ENCODE assay signal across 11 cellular contexts in the genomic region with DNA sequence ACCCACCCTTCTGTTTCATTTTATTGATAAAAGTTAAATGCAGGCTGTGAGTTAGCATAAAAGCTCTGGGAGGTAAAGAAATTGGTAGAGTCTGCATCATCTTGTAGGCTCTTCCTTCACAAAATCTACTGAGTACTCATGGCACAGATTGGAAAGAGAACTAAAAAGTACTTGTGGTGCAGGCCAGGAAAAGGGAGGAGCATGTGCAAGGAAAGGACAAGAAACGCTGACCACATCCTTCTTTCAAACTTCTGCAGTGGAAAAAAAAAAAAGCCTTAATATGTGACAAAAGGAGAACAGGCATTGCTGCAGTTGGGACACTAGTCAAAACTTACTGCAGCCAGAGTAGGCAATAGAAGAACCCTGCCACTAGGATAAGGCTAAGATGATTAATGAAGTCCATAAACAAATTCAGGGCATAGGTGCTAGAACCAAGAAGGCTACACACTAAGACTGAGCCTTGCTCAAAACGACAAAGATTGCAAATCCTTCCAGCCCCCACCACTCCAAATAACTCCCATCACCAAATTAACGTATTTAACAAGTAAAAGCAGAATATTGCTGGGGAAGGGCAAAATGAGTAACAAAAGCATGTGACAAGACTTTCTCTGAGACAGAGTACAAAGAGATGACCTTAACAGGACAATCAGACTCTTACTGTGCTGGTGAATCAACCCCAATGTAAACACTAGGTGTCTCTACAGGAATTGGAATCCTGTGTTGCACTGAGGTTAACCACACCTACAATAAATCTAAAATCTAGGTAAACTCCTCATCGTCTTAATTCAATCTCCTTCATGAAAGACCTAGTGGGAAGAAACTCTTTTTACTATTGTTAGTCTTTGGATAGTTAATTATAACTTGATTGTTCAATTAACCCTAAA.
A peak's percentile ranks its signal among the peaks of the same experiment; 100 is the strongest.
DNase-seq lines count a peak whose midpoint lies in the region; ATAC-seq, FAIRE-seq and TF ChIP-seq lines count a peak whose summit lies in the region.
"Had no signal": no experiment of that assay in that cellular context is flagged by ENCODE, and none has a peak within 500 bp of the region (broad histone marks: within the 10 kb centered on the region; RNA-seq: fewer than 3 reads in every experiment).

No MANE protein-coding gene starts in this region.

- no peaks in the 10 kb centered on the region for H3K79me2 ChIP-seq in OCI-LY3 (ENCODE audit: low read length)

- H3K27ac Mint-ChIP-seq in MCF 10A (ENCODE audit: low read depth, unreplicated experiment) = no peak overlapping the region
- H3K27ac Mint-ChIP-seq: activated CD8-positive, alpha-beta T cell treated with anti-CD3 and anti-CD28 coated beads, Interleukin-2, amount 10 ng/mL, durations not matched to agents 7 days and 5 days had no signal

- H3K36me3 ChIP-seq in breast epithelium = no peaks in the 10 kb centered on the region
- no peaks in the 10 kb centered on the region for H3K36me3 ChIP-seq in OCI-LY3 (replicated peaks; ENCODE audit: low read depth, low read length)

- no peak overlapping the region for H3K4me3 ChIP-seq in breast epithelium
- H3K4me3 ChIP-seq in OCI-LY3 (ENCODE audit: low read length) = no peak overlapping the region

- H3K4me1 Mint-ChIP-seq in MCF 10A (ENCODE audit: insufficient read depth, unreplicated experiment) = peaks cover 5% of the 10 kb centered on the region

- H3K27me3 Mint-ChIP-seq in MCF 10A (ENCODE audit: insufficient read depth, unreplicated experiment) = no peaks in the 10 kb centered on the region

- TF ChIP-seq POLR2A in breast epithelium (IDR thresholded peaks at IDR 0.05) = no peak

- FAIRE-seq in urothelium cell line (lab: Jason Lieb, UNC) = no peak

- H2AFZ ChIP-seq in OCI-LY3 (ENCODE audit: low read depth, low read length) = no peak overlapping the region

- TF ChIP-seq CTCF in MCF 10A (IDR thresholded peaks at IDR 0.05; ENCODE audit: unreplicated experiment) = peak; percentile 37
- TF ChIP-seq CTCF in breast epithelium (IDR thresholded peaks at IDR 0.05) = no peak
- TF ChIP-seq CTCF in OCI-LY3 (IDR thresholded peaks at IDR 0.05; ENCODE audit: low read depth, low read length) = peak; percentile 54
- peak; percentile 73 for TF ChIP-seq CTCF in foreskin keratinocyte (conservative IDR thresholded peaks at IDR 0.05)

- H3K36me3 Mint-ChIP-seq in MCF 10A (ENCODE audit: insufficient read depth, unreplicated experiment) = no peaks in the 10 kb centered on the region

- H3K27me3 ChIP-seq in breast epithelium = no peaks in the 10 kb centered on the region
- no peaks in the 10 kb centered on the region for H3K27me3 ChIP-seq in OCI-LY3 (ENCODE audit: low read depth, low read length)
- no peaks in the 10 kb centered on the region for H3K27me3 ChIP-seq in foreskin keratinocyte

- CTCF ChIA-PET in MCF 10A (lab: Yijun Ruan, JAX) = interaction anchor here (1.1 to 1.5 kb wide), 2 partner anchors 15 to 748 kb away, joined by 4 to 6 read pairs; no protein-coding TSS in a partner anchor

- no peak overlapping the region for H3K4me3 Mint-ChIP-seq in MCF 10A (ENCODE audit: unreplicated experiment)
- H3K4me3 Mint-ChIP-seq: activated CD8-positive, alpha-beta T cell treated with anti-CD3 and anti-CD28 coated beads, Interleukin-2, amount 10 ng/mL, durations not matched to agents 7 days and 5 days had no signal

- no peaks in the 10 kb centered on the region for H4K20me1 ChIP-seq in OCI-LY3 (ENCODE audit: insufficient read depth, low read length)

- H3K9me3 ChIP-seq in breast epithelium (no peaks in the 10 kb centered on the region), OCI-LY3 (ENCODE audit: insufficient read depth, low read length) (no peaks in the 10 kb centered on the region)

- no peak overlapping the region for H3K9ac ChIP-seq in OCI-LY3 (ENCODE audit: low read length)

- H3K4me2 ChIP-seq in OCI-LY3 (ENCODE audit: low read length) = no peak overlapping the region

- POLR2A ChIA-PET in MCF 10A (lab: Yijun Ruan, JAX) = no interaction called here

- H3K9me3 Mint-ChIP-seq in MCF 10A (ENCODE audit: unreplicated experiment) = peaks cover 7% of the 10 kb centered on the region

- H3K27ac ChIP-seq in breast epithelium (no peak overlapping the region), OCI-LY3 (ENCODE audit: low read length) (no peak overlapping the region), foreskin keratinocyte (no peak overlapping the region)

- BruUV-seq in MCF 10A (replicated peaks; lab: Mats Ljungman, UMichigan) = no TSS peak

- H3K4me1 ChIP-seq in breast epithelium = no peaks in the 10 kb centered on the region
- no peaks in the 10 kb centered on the region for H3K4me1 ChIP-seq in OCI-LY3 (ENCODE audit: low read length)
- no peaks in the 10 kb centered on the region for H3K4me1 ChIP-seq in foreskin keratinocyte

- intact Hi-C loops in MCF 10A (cut with micrococcal nuclease) (loop anchor here (2.0 kb wide), 1 partner anchor 1022 kb away; no protein-coding TSS in a partner anchor), breast epithelium (cut with DNase I; ENCODE audit: low total_unique reads) (no loop called here)

- ATAC-seq in foreskin keratinocyte = peak; percentile 62
- ATAC-seq: activated CD8-positive, alpha-beta T cell treated with anti-CD3 and anti-CD28 coated beads, Interleukin-2, amount 10 ng/mL, durations not matched to agents 7 days and 5 days had no signal

- DNase-seq in MCF 10A (ENCODE audit: unreplicated experiment) (peak; percentile 48), breast epithelium (ENCODE audit: low spot score in 2 of 2) (no peak), foreskin keratinocyte (peak in 1 of 2 donors; percentile 59), urothelium cell line (ENCODE audit: low spot score) (peak; percentile 33), NCI-H2081 treated with DMSO at 0.1 percent for 48 hours (lab: John Stamatoyannopoulos, UW) (no peak), activated gamma-delta T cell treated with Interleukin-2 at 50 U/mL for 16 hours (no peak)
- no peak for DNase-seq in NK-92 treated with Interleukin-12 subunit alpha and Interleukin-12 subunit beta, amount 100 ng/mL, for 24 hours (lab: John Stamatoyannopoulos, UW)
- DNase-seq: activated CD8-positive, alpha-beta T cell treated with anti-CD3 and anti-CD28 coated beads, Interleukin-2, amount 10 ng/mL, durations not matched to agents 7 days and 5 days; glutamatergic neuron; NCI-H2227 treated with DMSO at 0.1 percent for 48 hours had no signal

Comparison
In these comparisons a context has a peak if more than half of its experiments do, and no peak if none do; other contexts are left out.
1. DNase-seq: peak in MCF 10A (single experiment) and urothelium cell line (single experiment); none in breast epithelium (0 of 2), NCI-H2081 treated with DMSO at 0.1 percent for 48 hours (single experiment), activated gamma-delta T cell treated with Interleukin-2 at 50 U/mL for 16 hours (single experiment) and NK-92 treated with Interleukin-12 subunit alpha and Interleukin-12 subunit beta, amount 100 ng/mL, for 24 hours (single experiment).
2. CTCF ChIP-seq: peak in MCF 10A (single experiment), OCI-LY3 (single experiment) and foreskin keratinocyte (single experiment); none in breast epithelium (0 of 3).